20 cellular contexts compared by ENCODE assay signal in genomic region chr18:22069916-22070315, GRCh38.
DNase-seq lines count a peak whose midpoint lies in the region; ATAC-seq, FAIRE-seq and TF ChIP-seq lines count a peak whose summit lies in the region.
"Had no signal": no experiment of that assay in that cellular context is flagged by ENCODE, and none has a peak within 500 bp of the region (broad histone marks: within the 10 kb centered on the region; RNA-seq: fewer than 3 reads in every experiment).

No MANE protein-coding gene starts in this region.

- H3K4me2 ChIP-seq in Karpas-422 (ENCODE audit: low read depth, low read length, poor library complexity, severe bottlenecking): no peak overlapping the region
- H3K4me2 ChIP-seq: BLaER1 treated with 17β-estradiol and CSF1 and Interleukin-3, amounts not matched to agents 10 nM and 100 nM had no signal

- H3K27ac ChIP-seq in body of pancreas: peak overlapping the region in 2 of 4 donors; percentile 36 to 40
- H3K27ac ChIP-seq in right lobe of liver: no peak overlapping the region
- peak overlapping the region in 1 of 4 donors; percentile 1 for H3K27ac ChIP-seq in pancreas
- H3K27ac ChIP-seq in Karpas-422 (ENCODE audit: low read length): no peak overlapping the region
- H3K27ac ChIP-seq: BLaER1 treated with 17β-estradiol and CSF1 and Interleukin-3, amounts not matched to agents 10 nM and 100 nM; GM23248 had no signal

- H3K9ac ChIP-seq in Karpas-422 (ENCODE audit: low read length): no peak overlapping the region
- H3K9ac ChIP-seq: BLaER1 treated with 17β-estradiol and CSF1 and Interleukin-3, amounts not matched to agents 10 nM and 100 nM; GM23248 had no signal

- TF ChIP-seq POLR2A in body of pancreas (IDR thresholded peaks at IDR 0.05) (no peak), right lobe of liver (IDR thresholded peaks at IDR 0.05) (no peak)

- TF ChIP-seq CTCF in body of pancreas (IDR thresholded peaks at IDR 0.05) (no peak), right lobe of liver (IDR thresholded peaks at IDR 0.05) (no peak), pancreas (IDR thresholded peaks at IDR 0.05) (no peak)

- DNase-seq in NCI-H2029 (lab: John Stamatoyannopoulos, UW): peak; percentile 25
- no peak for DNase-seq in NCI-H2029 treated with DMSO at 0.1 percent for 48 hours (lab: John Stamatoyannopoulos, UW)
- peak; percentile 40 to 58 (median 49) for DNase-seq in body of pancreas
- DNase-seq in right lobe of liver: peak in 1 of 3 donors; percentile 34
- DNase-seq in pancreas: peak in 5 of 6 donors; percentile 31 to 78 (median 62)
- DNase-seq in Karpas-422: no peak
- DNase-seq in T1000 (lab: John Stamatoyannopoulos, UW): no peak
- DNase-seq in AG08396 (ENCODE audit: low spot score): no peak
- DNase-seq: 8988T; Calu3; CD8-positive, alpha-beta T cell; DND-41; EL; GM23248; HCEC 1CT had no signal

- FAIRE-seq in pancreas (lab: Jason Lieb, UNC): no peak
- FAIRE-seq: G401.6, GM12892, GM18507, H54 had no signal

- no peak overlapping the region for H2AFZ ChIP-seq in Karpas-422 (ENCODE audit: low read length)
- H2AFZ ChIP-seq: GM23248 had no signal

- no peaks in the 10 kb centered on the region for H3K27me3 ChIP-seq in body of pancreas
- no peaks in the 10 kb centered on the region for H3K27me3 ChIP-seq in right lobe of liver
- H3K27me3 ChIP-seq in pancreas: no peaks in the 10 kb centered on the region
- no peaks in the 10 kb centered on the region; the same call in 1 of the 2 replicates for H3K27me3 ChIP-seq in Karpas-422 (ENCODE audit: low read length)
- H3K27me3 ChIP-seq: BLaER1 treated with 17β-estradiol and CSF1 and Interleukin-3, amounts not matched to agents 10 nM and 100 nM had no signal

- H3K79me2 ChIP-seq in Karpas-422 (ENCODE audit: low read length): no peaks in the 10 kb centered on the region

- ATAC-seq in body of pancreas (peak; percentile 72), right lobe of liver (peak in 3 of 4 donors; percentile 25 to 48 (median 33)), pancreas (peak in 3 of 4 donors; percentile 16 to 69 (median 51))
- ATAC-seq: CD8-positive, alpha-beta T cell had no signal

- H4K20me1 ChIP-seq in Karpas-422 (ENCODE audit: insufficient read depth, low read depth, low read length): no peaks in the 10 kb centered on the region
- H4K20me1 ChIP-seq: BLaER1 treated with 17β-estradiol and CSF1 and Interleukin-3, amounts not matched to agents 10 nM and 100 nM had no signal

- WGBS in body of pancreas, 2 donors: 27 to 61% methylated on average over 3 to 8 of the region's 8 CpGs
- 47% methylated on average over 5 of the region's 8 CpGs for WGBS in right lobe of liver (ENCODE audit: insufficient coverage, low coverage, low lambda C conversion rate, missing lambda C conversion rate)
- 58 to 68% methylated on average over 8 of the region's 8 CpGs for WGBS in pancreas, 2 donors

- intact Hi-C loops in body of pancreas (cut with DNase I): no loop called here
- intact Hi-C loops in right lobe of liver (cut with DNase I): no loop called here
- intact Hi-C loops in pancreas (cut with DNase I): no loop called here

- H3K36me3 ChIP-seq in body of pancreas (replicated peaks in 1 of 2; ENCODE audit: insufficient read depth in 1 of 2, low read depth in 2 of 2): no peaks in the 10 kb centered on the region
- no peaks in the 10 kb centered on the region for H3K36me3 ChIP-seq in right lobe of liver
- no peaks in the 10 kb centered on the region for H3K36me3 ChIP-seq in pancreas
- H3K36me3 ChIP-seq in Karpas-422 (ENCODE audit: insufficient read depth, low read length): no peaks in the 10 kb centered on the region
- H3K36me3 ChIP-seq: BLaER1 treated with 17β-estradiol and CSF1 and Interleukin-3, amounts not matched to agents 10 nM and 100 nM had no signal

- no peaks in the 10 kb centered on the region for H3K9me2 ChIP-seq in Karpas-422 (replicated peaks; ENCODE audit: insufficient read depth, low read length)

- H3K4me1 ChIP-seq in body of pancreas: peaks cover 27% of the 10 kb centered on the region
- no peaks in the 10 kb centered on the region for H3K4me1 ChIP-seq in right lobe of liver
- peaks cover 2 to 8% (median 4%) of the 10 kb centered on the region in 3 donors for H3K4me1 ChIP-seq in pancreas
- no peaks in the 10 kb centered on the region for H3K4me1 ChIP-seq in Karpas-422 (ENCODE audit: low read length)
- H3K4me1 ChIP-seq: BLaER1 treated with 17β-estradiol and CSF1 and Interleukin-3, amounts not matched to agents 10 nM and 100 nM had no signal

- H3K9me3 ChIP-seq in body of pancreas (no peaks in the 10 kb centered on the region), right lobe of liver (no peaks in the 10 kb centered on the region), pancreas (no peaks in the 10 kb centered on the region), Karpas-422 (ENCODE audit: low read length) (no peaks in the 10 kb centered on the region)

- H3K4me3 ChIP-seq in body of pancreas: no peak overlapping the region
- no peak overlapping the region for H3K4me3 ChIP-seq in right lobe of liver
- H3K4me3 ChIP-seq in pancreas: no peak overlapping the region
- H3K4me3 ChIP-seq in Karpas-422 (ENCODE audit: low read length): no peak overlapping the region
- H3K4me3 ChIP-seq: BLaER1 treated with 17β-estradiol and CSF1 and Interleukin-3, amounts not matched to agents 10 nM and 100 nM; GM23248 had no signal

Comparison
In these comparisons a context has a peak if more than half of its experiments do, and no peak if none do; other contexts are left out.
1. DNase-seq: peak in NCI-H2029 (single experiment), body of pancreas (4 of 4) and pancreas (5 of 6); none in NCI-H2029 treated with DMSO at 0.1 percent for 48 hours (single experiment), Karpas-422 (single experiment), T1000 (single experiment) and AG08396 (single experiment).
2. Peak in every context shown above with its lines, with median percentiles within 50 percentile points of each other: ATAC-seq.